In genomic region chr12:57237653-57237951, GRCh38 we compare ENCODE assay signal across 10 cellular contexts. TPM values are rescaled to one million over a fixed set of nuclear protein-coding genes. Genes with fewer than 3 reads are reported as not detected.
DNase-seq lines count a peak whose midpoint lies in the region; ATAC-seq and TF ChIP-seq lines count a peak whose summit lies in the region.
"Had no signal": no experiment of that assay in that cellular context is flagged by ENCODE, and none has a peak within 500 bp of the region (broad histone marks: within the 10 kb centered on the region; RNA-seq: fewer than 3 reads in every experiment).

No MANE protein-coding gene starts in this region.

- H3K4me3 ChIP-seq in CD8-positive, alpha-beta T cell (ENCODE audit: low read depth, low read length) = no peak overlapping the region
- H3K4me3 ChIP-seq in HUES64 (ENCODE audit: low read length) (peak overlapping the region; percentile 57; the same call in 1 of the 2 replicates), mesodermal cell (ENCODE audit: extremely low read depth, insufficient read depth, low read length, poor library complexity, severe bottlenecking) (peak overlapping the region; percentile 45)

- H3K27ac ChIP-seq in CD8-positive, alpha-beta T cell (ENCODE audit: low read depth, low read length) = no peak overlapping the region
- H3K27ac ChIP-seq in HUES64 (ENCODE audit: low read depth, low read length) = no peak overlapping the region
- no peak overlapping the region for H3K27ac ChIP-seq in mesodermal cell (ENCODE audit: low read depth, low read length, severe bottlenecking)
- H3K27ac ChIP-seq: brain microvascular endothelial cell, parathyroid adenoma had no signal

- peak overlapping the region; percentile 76 for H3K4me3 Mint-ChIP-seq in CD8-positive, alpha-beta T cell
- H3K4me3 Mint-ChIP-seq in activated CD4-positive, alpha-beta memory T cell treated with anti-CD3 and anti-CD28 coated beads, Interleukin-2, amount 10 ng/mL, durations not matched to agents 7 days and 5 days = peak overlapping the region; percentile 65

- no peaks in the 10 kb centered on the region for H3K9me3 Mint-ChIP-seq in CD8-positive, alpha-beta T cell
- no peaks in the 10 kb centered on the region for H3K9me3 Mint-ChIP-seq in activated CD4-positive, alpha-beta memory T cell treated with anti-CD3 and anti-CD28 coated beads, Interleukin-2, amount 10 ng/mL, durations not matched to agents 7 days and 5 days

- no peaks in the 10 kb centered on the region for H3K9me3 ChIP-seq in CD8-positive, alpha-beta T cell (ENCODE audit: low read length)
- H3K9me3 ChIP-seq in HUES64 (ENCODE audit: insufficient read depth, low read depth, low read length) (no peaks in the 10 kb centered on the region), mesodermal cell (ENCODE audit: control insufficient read depth, low read length) (no peaks in the 10 kb centered on the region)

- H3K36me3 ChIP-seq in CD8-positive, alpha-beta T cell (ENCODE audit: insufficient read depth, low read length) = peaks cover 16% of the 10 kb centered on the region
- H3K36me3 ChIP-seq in HUES64 (ENCODE audit: insufficient read depth, low read length) = peaks cover 21% of the 10 kb centered on the region
- H3K36me3 ChIP-seq in mesodermal cell (ENCODE audit: control insufficient read depth, insufficient read depth, low read length) = peaks cover 25% of the 10 kb centered on the region

- H3K27me3 Mint-ChIP-seq in CD8-positive, alpha-beta T cell (ENCODE audit: low read depth) = peaks cover 49% of the 10 kb centered on the region
- peaks cover 42% of the 10 kb centered on the region for H3K27me3 Mint-ChIP-seq in activated CD4-positive, alpha-beta memory T cell treated with anti-CD3 and anti-CD28 coated beads, Interleukin-2, amount 10 ng/mL, durations not matched to agents 7 days and 5 days

- TF ChIP-seq CTCF in CD8-positive, alpha-beta T cell (IDR thresholded peaks at IDR 0.05) = no peak

- H3K36me3 Mint-ChIP-seq in CD8-positive, alpha-beta T cell = peaks cover 23% of the 10 kb centered on the region
- peaks cover 44% of the 10 kb centered on the region for H3K36me3 Mint-ChIP-seq in activated CD4-positive, alpha-beta memory T cell treated with anti-CD3 and anti-CD28 coated beads, Interleukin-2, amount 10 ng/mL, durations not matched to agents 7 days and 5 days (ENCODE audit: low read depth)

- intact Hi-C loops in CD8-positive, alpha-beta T cell (cut with DNase I, micrococcal nuclease) = no loop called here

- H3K4me1 ChIP-seq in CD8-positive, alpha-beta T cell (ENCODE audit: insufficient read depth, low read length) = peaks cover 65% of the 10 kb centered on the region
- H3K4me1 ChIP-seq in HUES64 (ENCODE audit: insufficient read depth, low read length) (peaks cover 14% of the 10 kb centered on the region), mesodermal cell (ENCODE audit: control insufficient read depth, insufficient read depth, low read length, poor library complexity, severe bottlenecking) (peaks cover 11% of the 10 kb centered on the region)

- H3K9ac ChIP-seq in HUES64 (ENCODE audit: low read depth, low read length) = no peak overlapping the region
- H3K9ac ChIP-seq: parathyroid adenoma had no signal

- H3K27ac Mint-ChIP-seq in CD8-positive, alpha-beta T cell = no peak overlapping the region
- no peak overlapping the region for H3K27ac Mint-ChIP-seq in activated CD4-positive, alpha-beta memory T cell treated with anti-CD3 and anti-CD28 coated beads, Interleukin-2, amount 10 ng/mL, durations not matched to agents 7 days and 5 days

- H3K27me3 ChIP-seq in CD8-positive, alpha-beta T cell (ENCODE audit: insufficient read depth, low read length) = peaks cover 42% of the 10 kb centered on the region
- peaks cover 79% of the 10 kb centered on the region for H3K27me3 ChIP-seq in HUES64 (ENCODE audit: insufficient read depth, low read length)

- peaks cover 53% of the 10 kb centered on the region for H3K4me1 Mint-ChIP-seq in CD8-positive, alpha-beta T cell (ENCODE audit: low read depth)
- peaks cover 73% of the 10 kb centered on the region for H3K4me1 Mint-ChIP-seq in activated CD4-positive, alpha-beta memory T cell treated with anti-CD3 and anti-CD28 coated beads, Interleukin-2, amount 10 ng/mL, durations not matched to agents 7 days and 5 days

- no peak for ATAC-seq in CD8-positive, alpha-beta T cell
- ATAC-seq in GM19463 (IDR thresholded peaks at IDR 0.05; ENCODE audit: unreplicated experiment) = no peak
- no peak for ATAC-seq in GM21447 (IDR thresholded peaks at IDR 0.05; ENCODE audit: unreplicated experiment)

- DNase-seq in CD8-positive, alpha-beta T cell = no peak
- no peak for DNase-seq in activated CD4-positive, alpha-beta memory T cell treated with anti-CD3 and anti-CD28 coated beads, Interleukin-2, amount 10 ng/mL, durations not matched to agents 7 days and 5 days
- DNase-seq in COLO829 (ENCODE audit: low spot score) = no peak
- no peak for DNase-seq in SK-N-DZ (ENCODE audit: low spot score)
- DNase-seq: brain microvascular endothelial cell had no signal

- WGBS in HUES64 = 49% methylated on average over 4 of the region's 5 CpGs
- 47 to 58% methylated on average over 2 to 3 of the region's 5 CpGs for WGBS in mesodermal cell (ENCODE audit: insufficient coverage in 2 of 2), 2 experiments

- POLR2A ChIA-PET in CD8-positive, alpha-beta T cell (lab: Charles Lee) = interaction anchor here (2.9 to 3.2 kb wide), 2 partner anchors 11 to 24 kb away, joined by 12 to 14 read pairs; no protein-coding TSS in a partner anchor
- POLR2A ChIA-PET in activated CD4-positive, alpha-beta memory T cell treated with anti-CD3 and anti-CD28 coated beads, Interleukin-2, amount 10 ng/mL, durations not matched to agents 7 days and 5 days (lab: Charles Lee) = interaction anchor here (1.0 to 4.5 kb wide), 4 partner anchors 7 to 239 kb away, joined by 3 to 51 read pairs (median 29); partner anchors contain the start of gene SHMT2

- CTCF ChIA-PET in CD8-positive, alpha-beta T cell (lab: Charles Lee) = interaction anchor here (11.6 to 22.8 kb wide), 2 partner anchors 10 to 27 kb away, joined by 302 to 526 read pairs; partner anchors contain the start of gene SHMT2
- CTCF ChIA-PET in activated CD4-positive, alpha-beta memory T cell treated with anti-CD3 and anti-CD28 coated beads, Interleukin-2, amount 10 ng/mL, durations not matched to agents 7 days and 5 days (lab: Charles Lee) = interaction anchor here (1.9 to 12.1 kb wide), 4 partner anchors 8 to 22 kb away, joined by 4 to 253 read pairs (median 113); partner anchors contain the start of genes NXPH4 and SHMT2

RNA-seq across cellular contexts. Expression of gene SHMT2, which starts 8.1 kb away (rescaled TPM):
- 10 to 100 TPM; 14.2 to 18.6 TPM for total RNA-seq in CD8-positive, alpha-beta T cell
- 125 TPM for polyA plus RNA-seq in HUES64 (2013, experiment 1 of 2)
- 133 TPM for polyA plus RNA-seq in HUES64 (2013, experiment 2 of 2)
- total RNA-seq in activated CD4-positive, alpha-beta memory T cell treated with anti-CD3 and anti-CD28 coated beads, Interleukin-2, amount 10 ng/mL, durations not matched to agents 7 days and 5 days = 100 to 1,000 TPM; 224 to 244 TPM
- polyA plus RNA-seq in mesodermal cell (2013, experiment 1 of 2) = 166 TPM
- polyA plus RNA-seq in mesodermal cell (2013, experiment 2 of 2) = 157 TPM
- polyA plus RNA-seq in SK-N-DZ (2014; cell fraction: cytosol; rRNA removed) = 426 and 435 TPM in 2 replicates
- 221 and 320 TPM in 2 replicates for polyA plus RNA-seq in SK-N-DZ (2014; cell fraction: nucleus; rRNA removed)

RNA-seq across cellular contexts. Expression of gene STAC3, which starts 13.4 kb away (rescaled TPM):
- total RNA-seq in CD8-positive, alpha-beta T cell = 1 to 10 TPM in 1 of 2 experiments, under 1 TPM in 1; 0.54 to 1.5 TPM
- 0.90 TPM for polyA plus RNA-seq in HUES64 (2013, experiment 1 of 2)
- 0.82 TPM for polyA plus RNA-seq in HUES64 (2013, experiment 2 of 2)
- 1 to 10 TPM; 4.1 to 4.5 TPM for total RNA-seq in activated CD4-positive, alpha-beta memory T cell treated with anti-CD3 and anti-CD28 coated beads, Interleukin-2, amount 10 ng/mL, durations not matched to agents 7 days and 5 days
- polyA plus RNA-seq in mesodermal cell (2013, experiment 1 of 2) = 3.3 TPM
- polyA plus RNA-seq in mesodermal cell (2013, experiment 2 of 2) = 1.4 TPM
- polyA plus RNA-seq in SK-N-DZ (2014; cell fraction: cytosol; rRNA removed) = 0.37 and 1.2 TPM in 2 replicates
- 8.8 and 10.9 TPM in 2 replicates for polyA plus RNA-seq in SK-N-DZ (2014; cell fraction: nucleus; rRNA removed)

RNA-seq across cellular contexts. Expression of gene NXPH4, which starts 21.0 kb away (rescaled TPM):
- total RNA-seq in CD8-positive, alpha-beta T cell = 1 to 10 TPM; 1.4 to 1.7 TPM
- 0.70 TPM for polyA plus RNA-seq in HUES64 (2013, experiment 1 of 2)
- polyA plus RNA-seq in HUES64 (2013, experiment 2 of 2) = 2.2 TPM
- 1 to 10 TPM in 1 of 2 experiments, under 1 TPM in 1; 0.81 to 1.1 TPM for total RNA-seq in activated CD4-positive, alpha-beta memory T cell treated with anti-CD3 and anti-CD28 coated beads, Interleukin-2, amount 10 ng/mL, durations not matched to agents 7 days and 5 days
- polyA plus RNA-seq in mesodermal cell (2013, experiment 1 of 2) = 1.3 TPM
- polyA plus RNA-seq in mesodermal cell (2013, experiment 2 of 2) = 0.91 TPM
- polyA plus RNA-seq in SK-N-DZ (2014; cell fraction: cytosol; rRNA removed) = 2.2 and 2.4 TPM in 2 replicates
- polyA plus RNA-seq in SK-N-DZ (2014; cell fraction: nucleus; rRNA removed) = 0.12 and 2.3 TPM in 2 replicates

Comparison
In these comparisons a context has a peak if more than half of its experiments do, and no peak if none do; other contexts are left out.
1. RNA of gene SHMT2, which starts 8.1 kb away (total RNA-seq): 224 to 244 TPM in activated CD4-positive, alpha-beta memory T cell treated with anti-CD3 and anti-CD28 coated beads, Interleukin-2, amount 10 ng/mL, durations not matched to agents 7 days and 5 days; 14.2 to 18.6 TPM in CD8-positive, alpha-beta T cell; every median in the first group is over 10 times any median in the second.